In genomic region chr12:45611495-45611894, GRCh38 we compare ENCODE assay signal across 25 cellular contexts.
DNase-seq lines count a peak whose midpoint lies in the region; ATAC-seq and TF ChIP-seq lines count a peak whose summit lies in the region.
"Had no signal": no experiment of that assay in that cellular context is flagged by ENCODE, and none has a peak within 500 bp of the region (broad histone marks: within the 10 kb centered on the region; RNA-seq: fewer than 3 reads in every experiment).

No MANE protein-coding gene starts in this region.

- no peak overlapping the region for H3K27ac ChIP-seq in IMR-90 (ENCODE audit: insufficient read depth, low read length)
- H3K27ac ChIP-seq in coronary artery = no peak overlapping the region
- no peak overlapping the region for H3K27ac ChIP-seq in trophoblast cell (ENCODE audit: low read depth, low read length)
- no peak overlapping the region for H3K27ac ChIP-seq in vagina
- H3K27ac ChIP-seq: gastrocnemius medialis had no signal

- H4K20me1 ChIP-seq in IMR-90 (ENCODE audit: insufficient read depth, low read length) = no peaks in the 10 kb centered on the region

- H4K12ac ChIP-seq in trophoblast cell (ENCODE audit: low read depth, low read length) = no peak overlapping the region

- no peak overlapping the region; the same call in 1 of the 2 replicates for H2BK20ac ChIP-seq in IMR-90 (ENCODE audit: low read depth, low read length)

- no peak for ATAC-seq in IMR-90 (ENCODE audit: low read depth)
- no peak for ATAC-seq in GM19324 (IDR thresholded peaks at IDR 0.05; ENCODE audit: low FRiP score, unreplicated experiment)
- ATAC-seq: CD8-positive, alpha-beta T cell; gastrocnemius medialis; left ventricle myocardium superior had no signal

- H2BK5ac ChIP-seq in IMR-90 (ENCODE audit: low read depth, low read length, poor library complexity, severe bottlenecking) (no peak overlapping the region), trophoblast cell (ENCODE audit: low read depth, low read length, poor library complexity) (no peak overlapping the region)

- H3K18ac ChIP-seq in IMR-90 (ENCODE audit: low read depth, low read length) = no peak overlapping the region
- H3K18ac ChIP-seq in trophoblast cell (ENCODE audit: low read length) = no peak overlapping the region

- peak; percentile 18 for DNase-seq in GM10266 (ENCODE audit: extremely low spot score)
- no peak for DNase-seq in IMR-90
- DNase-seq in coronary artery (ENCODE audit: low spot score) = no peak
- DNase-seq in trophoblast cell = no peak
- DNase-seq in vagina (ENCODE audit: extremely low spot score in 2 of 2) = no peak
- no peak for DNase-seq in erythroblast (lab: John Stamatoyannopoulos, UW)
- DNase-seq in NCI-H1694 treated with DMSO at 0.1 percent for 48 hours (lab: John Stamatoyannopoulos, UW) = no peak
- DNase-seq: activated CD4-positive, alpha-beta T cell treated with anti-CD3 and anti-CD28 coated beads for 48 hours; activated CD8-positive, alpha-beta memory T cell treated with anti-CD3 and anti-CD28 coated beads, Interleukin-2, amount 10 ng/mL, durations not matched to agents 7 days and 5 days; activated naive CD4-positive, alpha-beta T cell treated with anti-CD3 and anti-CD28 coated beads, Interleukin-2, amount 50 U/mL, for 16 hours; CD8-positive, alpha-beta T cell; cerebellar nuclear complex; DMS 273 treated with DMSO at 0.1 percent for 48 hours; effector CD4-positive, alpha-beta T cell; gastrocnemius medialis; hippocampal formation; immature natural killer cell; left ventricle myocardium superior; midbrain; NCI-H1048; NCI-H1930; NCI-H2227 treated with DMSO at 0.1 percent for 48 hours; NCI-H748 treated with DMSO at 0.1 percent for 48 hours; RPMI8226 had no signal

- POLR2A ChIA-PET in IMR-90 (lab: Charles Lee; ENCODE audit: unreplicated experiment) = no interaction called here

- no CpG with 5 or more reads among the region's 5 CpGs for WGBS in IMR-90 (ENCODE audit: extremely low coverage in 2 of 2, insufficient read length in 1 of 2), 2 experiments
- no CpG with 5 or more reads among the region's 5 CpGs for WGBS in trophoblast cell (ENCODE audit: extremely low coverage, insufficient coverage, insufficient read length)

- 0 out of 2 replicates have a peak, but pooled peaks cover under 1% of the 10 kb centered on the region for H3K27me3 ChIP-seq in IMR-90 (ENCODE audit: control insufficient read depth, insufficient read depth, low read length)
- H3K27me3 ChIP-seq in trophoblast cell (ENCODE audit: insufficient read depth, low read length) = no peaks in the 10 kb centered on the region
- H3K27me3 ChIP-seq in vagina = no peaks in the 10 kb centered on the region
- H3K27me3 ChIP-seq: gastrocnemius medialis had no signal

- H3K9ac ChIP-seq in IMR-90 (ENCODE audit: low read depth, low read length) (no peak overlapping the region), trophoblast cell (ENCODE audit: low read length) (peak overlapping the region; percentile 15)

- H3K9me3 ChIP-seq in IMR-90 (ENCODE audit: control insufficient read depth, insufficient read depth, low read length) (no peaks in the 10 kb centered on the region), trophoblast cell (ENCODE audit: insufficient read depth, low read depth, low read length) (no peaks in the 10 kb centered on the region), vagina (no peaks in the 10 kb centered on the region)
- H3K9me3 ChIP-seq: gastrocnemius medialis had no signal

- H3K4me3 ChIP-seq in IMR-90 (ENCODE audit: insufficient read depth, low read depth, low read length) (no peak overlapping the region), coronary artery (peak overlapping the region; percentile 54), trophoblast cell (ENCODE audit: low read depth, low read length) (no peak overlapping the region), vagina (no peak overlapping the region)

- TF ChIP-seq CTCF in GM10266 (IDR thresholded peaks at IDR 0.05; ENCODE audit: control insufficient read depth, insufficient read depth, low read depth, missing control alignments) (no peak), IMR-90 (conservative IDR thresholded peaks at IDR 0.05; ENCODE audit: low read depth, low read length) (no peak), coronary artery (IDR thresholded peaks at IDR 0.05) (no peak), vagina (IDR thresholded peaks at IDR 0.05) (no peak)

- H4K8ac ChIP-seq in IMR-90 (ENCODE audit: low read depth in 2 of 2, low read length in 2 of 2) (peak overlapping the region in 1 of 2 experiments; percentile 17; a peak in 1 of 4 replicates), trophoblast cell (ENCODE audit: low read depth, low read length) (no peak overlapping the region)

- CTCF ChIA-PET in IMR-90 (lab: Yijun Ruan, JAX) = no interaction called here

- H2AK9ac ChIP-seq in IMR-90 (replicated peaks; ENCODE audit: low read depth, low read length, poor library complexity) = peak overlapping the region; percentile 11

- no peak overlapping the region for H2AK5ac ChIP-seq in IMR-90 (ENCODE audit: low read depth, low read length)
- H2AK5ac ChIP-seq in trophoblast cell (ENCODE audit: low read length) = no peak overlapping the region

- intact Hi-C loops in IMR-90 (cut with micrococcal nuclease) (loop anchor here (5.0 kb wide), 1 partner anchor 1526 kb away; no protein-coding TSS in a partner anchor), vagina (cut with DNase I) (no loop called here)

- no peak overlapping the region for H2BK15ac ChIP-seq in IMR-90 (ENCODE audit: low read depth, low read length)

- H2BK120ac ChIP-seq in IMR-90 (ENCODE audit: low read depth, low read length) (no peak overlapping the region), trophoblast cell (ENCODE audit: insufficient read depth, low read length, poor library complexity) (no peak overlapping the region)

- H4K5ac ChIP-seq in IMR-90 (ENCODE audit: low read depth, low read length) = no peak overlapping the region

- BruUV-seq in IMR-90 (replicated peaks; lab: Mats Ljungman, UMichigan) = no TSS peak

- no peak overlapping the region for H2BK12ac ChIP-seq in trophoblast cell (ENCODE audit: low read length)

- H3K23ac ChIP-seq in IMR-90 (ENCODE audit: low read depth, low read length) (no peak overlapping the region), trophoblast cell (ENCODE audit: low read length) (no peak overlapping the region)

- H3K4me1 ChIP-seq in IMR-90 (ENCODE audit: control insufficient read depth, insufficient read depth, low read length) (peaks cover 3% of the 10 kb centered on the region; the same call in 1 of the 2 replicates), trophoblast cell (ENCODE audit: control insufficient read depth in 1 of 2, insufficient read depth in 2 of 2, low read length in 2 of 2) (no peaks in the 10 kb centered on the region), vagina (no peaks in the 10 kb centered on the region)

- H3K4me2 ChIP-seq in IMR-90 (ENCODE audit: low read depth, low read length) = no peak overlapping the region
- no peak overlapping the region for H3K4me2 ChIP-seq in trophoblast cell (ENCODE audit: low read length)

- in situ Hi-C loops in IMR-90 (cut with MboI; ENCODE audit: low sequenced_read_pairs) = no loop called here

- peaks cover 3% of the 10 kb centered on the region; the same call in 1 of the 2 replicates for H3K9me1 ChIP-seq in IMR-90 (ENCODE audit: insufficient read depth, low read length)

- peak overlapping the region; percentile 79 for H2AFZ ChIP-seq in IMR-90 (replicated peaks; ENCODE audit: low read length, poor library complexity)
- H2AFZ ChIP-seq in trophoblast cell (ENCODE audit: insufficient read depth, low read length, poor library complexity) = no peak overlapping the region

- dilution Hi-C loops in IMR-90 (cut with HindIII; ENCODE audit: low sequenced_read_pairs, unreplicated experiment) = no loop called here

- H3K79me2 ChIP-seq in trophoblast cell (ENCODE audit: control insufficient read depth, insufficient read depth, low read length, poor library complexity) = no peaks in the 10 kb centered on the region

- TF ChIP-seq RAD21 in IMR-90 (IDR thresholded peaks at IDR 0.05; ENCODE audit: low read length) = no peak

- H4K91ac ChIP-seq in IMR-90 (ENCODE audit: insufficient read depth, low read depth, low read length) = no peak overlapping the region
- no peak overlapping the region for H4K91ac ChIP-seq in trophoblast cell (ENCODE audit: low read depth, low read length)

- H3K79me1 ChIP-seq in IMR-90 (ENCODE audit: low read depth in 1 of 2, low read length in 2 of 2) (no peaks in the 10 kb centered on the region), trophoblast cell (ENCODE audit: low read length) (no peaks in the 10 kb centered on the region)

- H3K36me3 ChIP-seq in IMR-90 (ENCODE audit: control insufficient read depth, insufficient read depth, low read length) (no peaks in the 10 kb centered on the region), trophoblast cell (ENCODE audit: control insufficient read depth in 1 of 2, insufficient read depth in 2 of 2, low read length in 2 of 2) (no peaks in the 10 kb centered on the region), vagina (no peaks in the 10 kb centered on the region)
- H3K36me3 ChIP-seq: gastrocnemius medialis had no signal

- no peak overlapping the region; the same call in 1 of the 2 replicates for H3K14ac ChIP-seq in IMR-90 (replicated peaks; ENCODE audit: low read depth, low read length)
- no peak overlapping the region for H3K14ac ChIP-seq in trophoblast cell (ENCODE audit: low read length)

- H3K56ac ChIP-seq in IMR-90 (ENCODE audit: extremely low read depth, insufficient read depth, low read length) = no peak overlapping the region

- TF ChIP-seq POLR2A in IMR-90 (IDR thresholded peaks at IDR 0.05; ENCODE audit: low read depth, low read length) = no peak
- no peak for TF ChIP-seq POLR2A in vagina (IDR thresholded peaks at IDR 0.05)
- no peak for TF ChIP-seq POLR2A in erythroblast (IDR thresholded peaks at IDR 0.05; ENCODE audit: low read length)

- H3K4ac ChIP-seq in IMR-90 (ENCODE audit: low read depth, low read length) (no peak overlapping the region), trophoblast cell (ENCODE audit: low read depth, low read length) (no peak overlapping the region)

TF ChIP-seq in IMR-90, 13 proteins besides CTCF, POLR2A, EP300 and RAD21:
- TF ChIP-seq RFX5 (IDR thresholded peaks at IDR 0.05; ENCODE audit: low read depth, low read length) = no peak
- TF ChIP-seq BHLHE40 (IDR thresholded peaks at IDR 0.05; ENCODE audit: low read depth, low read length) = no peak
- TF ChIP-seq USF2 (IDR thresholded peaks at IDR 0.05; ENCODE audit: low read depth, low read length) = no peak
- TF ChIP-seq CEBPB (IDR thresholded peaks at IDR 0.05; ENCODE audit: low read depth, low read length) = no peak
- TF ChIP-seq MAFK (IDR thresholded peaks at IDR 0.05; ENCODE audit: low read depth, low read length) = peak; percentile 29
- TF ChIP-seq MAZ (IDR thresholded peaks at IDR 0.05; ENCODE audit: borderline replicate concordance, low read depth, low read length) = no peak
